ENCODE assay signal across 12 cellular contexts in genomic region chr16:4290236-4290830, GRCh38. TPM values are rescaled to one million over a fixed set of nuclear protein-coding genes. Genes with fewer than 3 reads are reported as not detected.
DNase-seq lines count a peak whose midpoint lies in the region; ATAC-seq and TF ChIP-seq lines count a peak whose summit lies in the region.
"Had no signal": no experiment of that assay in that cellular context is flagged by ENCODE, and none has a peak within 500 bp of the region (broad histone marks: within the 10 kb centered on the region; RNA-seq: fewer than 3 reads in every experiment).

No MANE protein-coding gene starts in this region.

- 60% methylated on average over 6 of the region's 8 CpGs for WGBS in HUES64
- 43% methylated on average over 7 of the region's 8 CpGs for WGBS in mesenchymal stem cell

- ATAC-seq in HG02642 (IDR thresholded peaks at IDR 0.05; ENCODE audit: poor library complexity, unreplicated experiment), result no peak
- ATAC-seq: activated CD8-positive, alpha-beta T cell treated with anti-CD3 and anti-CD28 coated beads for 36 hours had no signal

- no peak overlapping the region for H3K4me2 ChIP-seq in mesenchymal stem cell (ENCODE audit: low read length, poor library complexity, severe bottlenecking)

- no peak overlapping the region for H4K91ac ChIP-seq in mesenchymal stem cell (ENCODE audit: low read length)

- intact Hi-C loops in CD4-positive, alpha-beta memory T cell (cut with micrococcal nuclease), result no loop called here

- H3K79me1 ChIP-seq in mesenchymal stem cell (replicated peaks; ENCODE audit: low read length, poor library complexity, severe bottlenecking), result no peaks in the 10 kb centered on the region

- H3K14ac ChIP-seq in mesenchymal stem cell (ENCODE audit: low read length in 2 of 2), result no peak overlapping the region

- H3K9me3 Mint-ChIP-seq in CD4-positive, alpha-beta memory T cell, result no peaks in the 10 kb centered on the region
- H3K9me3 Mint-ChIP-seq: activated CD8-positive, alpha-beta T cell treated with anti-CD3 and anti-CD28 coated beads for 36 hours; stimulated activated naive CD8-positive, alpha-beta T cell treated with anti-CD3 and anti-CD28 coated beads, Interleukin-15, Interleukin-2, amounts not matched to agents 100 ng/mL and 50 ng/mL, for 24 hours had no signal

- peak overlapping the region; percentile 49 to 83 for H2BK12ac ChIP-seq in mesenchymal stem cell (ENCODE audit: low read length in 2 of 2)

- H3K4ac ChIP-seq in mesenchymal stem cell (ENCODE audit: low read depth in 1 of 2, low read length in 2 of 2), result peak overlapping the region in 1 of 2 experiments; percentile 9

- peak overlapping the region; percentile 56 for H4K8ac ChIP-seq in mesenchymal stem cell (ENCODE audit: low read length)

- H2BK5ac ChIP-seq in mesenchymal stem cell (ENCODE audit: low read depth, low read length, poor library complexity, severe bottlenecking), result no peak overlapping the region

- H3K4me3 ChIP-seq in HUES64 (ENCODE audit: low read length) (no peak overlapping the region), astrocyte of the spinal cord (ENCODE audit: low read depth, low read length) (no peak overlapping the region), mesenchymal stem cell (ENCODE audit: insufficient read depth in 1 of 2, low read depth in 1 of 2, low read length in 2 of 2) (no peak overlapping the region)
- no peak overlapping the region for H3K4me3 ChIP-seq in CD4-positive, alpha-beta memory T cell (ENCODE audit: low read length in 2 of 2)

- H3K36me3 ChIP-seq in HUES64 (ENCODE audit: insufficient read depth, low read length), result no peaks in the 10 kb centered on the region
- H3K36me3 ChIP-seq in mesenchymal stem cell (ENCODE audit: control insufficient read depth in 1 of 2, insufficient read depth in 2 of 2, low read depth in 1 of 2, low read length in 2 of 2), result no peaks in the 10 kb centered on the region
- H3K36me3 ChIP-seq in CD4-positive, alpha-beta memory T cell (ENCODE audit: insufficient read depth, low read length), result no peaks in the 10 kb centered on the region

- peaks cover 3 to 7% of the 10 kb centered on the region in 2 donors for H3K27me3 Mint-ChIP-seq in CD4-positive, alpha-beta memory T cell
- H3K27me3 Mint-ChIP-seq: progenitor cell of endocrine pancreas; stimulated activated naive CD8-positive, alpha-beta T cell treated with anti-CD3 and anti-CD28 coated beads, Interleukin-15, Interleukin-2, amounts not matched to agents 100 ng/mL and 50 ng/mL, for 24 hours had no signal

- H3K27ac ChIP-seq in HUES64 (ENCODE audit: low read depth, low read length) (peak overlapping the region; percentile 34; the same call in 1 of the 2 replicates), mesenchymal stem cell (ENCODE audit: low read length, poor library complexity, severe bottlenecking) (no peak overlapping the region)
- H3K27ac ChIP-seq in CD4-positive, alpha-beta memory T cell (ENCODE audit: low read depth, low read length), result no peak overlapping the region

- H2AFZ ChIP-seq in mesenchymal stem cell (ENCODE audit: low read depth, low read length), result no peak overlapping the region

- H2AK5ac ChIP-seq in mesenchymal stem cell (ENCODE audit: low read length, severe bottlenecking), result no peak overlapping the region

- CTCF ChIA-PET in CD4-positive, alpha-beta memory T cell (lab: Charles Lee; ENCODE audit: partially characterized antibody), result interaction anchor here (0.7 to 9.2 kb wide), 6 partner anchors 18 to 113 kb away, joined by 3 to 161 read pairs (median 4); no protein-coding TSS in a partner anchor

- no peak overlapping the region for H2BK120ac ChIP-seq in mesenchymal stem cell (ENCODE audit: low read depth, low read length)

- peak overlapping the region in 1 of 2 experiments; percentile 13 for H3K18ac ChIP-seq in mesenchymal stem cell (ENCODE audit: low read depth in 1 of 2, low read length in 2 of 2)

- H3K27ac Mint-ChIP-seq in CD4-positive, alpha-beta memory T cell, result peak overlapping the region in 1 of 7 donors; percentile 31
- H3K27ac Mint-ChIP-seq: activated CD8-positive, alpha-beta T cell treated with anti-CD3 and anti-CD28 coated beads for 36 hours; progenitor cell of endocrine pancreas; stimulated activated naive CD8-positive, alpha-beta T cell treated with anti-CD3 and anti-CD28 coated beads, Interleukin-15, Interleukin-2, amounts not matched to agents 100 ng/mL and 50 ng/mL, for 24 hours had no signal

- H3K9ac ChIP-seq in HUES64 (ENCODE audit: low read depth, low read length), result peak overlapping the region; percentile 51; the same call in 1 of the 2 replicates
- H3K9ac ChIP-seq in mesenchymal stem cell (ENCODE audit: low read length), result no peak overlapping the region

- H3K4me3 Mint-ChIP-seq in CD4-positive, alpha-beta memory T cell, result no peak overlapping the region
- H3K4me3 Mint-ChIP-seq: activated CD8-positive, alpha-beta T cell treated with anti-CD3 and anti-CD28 coated beads for 36 hours; stimulated activated naive CD8-positive, alpha-beta T cell treated with anti-CD3 and anti-CD28 coated beads, Interleukin-15, Interleukin-2, amounts not matched to agents 100 ng/mL and 50 ng/mL, for 24 hours had no signal

- peaks cover 2 to 14% (median 7%) of the 10 kb centered on the region in 4 donors for H3K4me1 Mint-ChIP-seq in CD4-positive, alpha-beta memory T cell

- no peaks in the 10 kb centered on the region for H3K36me3 Mint-ChIP-seq in CD4-positive, alpha-beta memory T cell

- H3K27me3 ChIP-seq in HUES64 (ENCODE audit: insufficient read depth, low read length) (no peaks in the 10 kb centered on the region), mesenchymal stem cell (ENCODE audit: control insufficient read depth in 1 of 2, insufficient read depth in 1 of 2, low read length in 2 of 2) (no peaks in the 10 kb centered on the region)
- H3K27me3 ChIP-seq in CD4-positive, alpha-beta memory T cell (ENCODE audit: insufficient read depth, low read length), result no peaks in the 10 kb centered on the region

- POLR2A ChIA-PET in CD4-positive, alpha-beta memory T cell (lab: Charles Lee; ENCODE audit: partially characterized antibody), result no interaction called here

- TF ChIP-seq CTCF in astrocyte of the spinal cord (IDR thresholded peaks at IDR 0.05; ENCODE audit: low read depth, low read length), result peak; percentile 41

- peak; percentile 45 for DNase-seq in COLO668 (lab: John Stamatoyannopoulos, UW; ENCODE audit: unreplicated experiment)
- DNase-seq in astrocyte of the spinal cord (ENCODE audit: low read depth, low spot score), result peak; percentile 33
- peak; percentile 95 for DNase-seq in mesenchymal stem cell
- DNase-seq in stimulated activated naive CD4-positive, alpha-beta T cell (lab: John Stamatoyannopoulos, UW), result no peak
- DNase-seq in NCI-H774 (lab: John Stamatoyannopoulos, UW), result no peak
- no peak for DNase-seq in CD4-positive, alpha-beta memory T cell
- DNase-seq: activated CD8-positive, alpha-beta T cell treated with anti-CD3 and anti-CD28 coated beads for 36 hours; NCI-H2171 treated with DMSO at 0.1 percent for 48 hours had no signal

- no peak overlapping the region for H3K23ac ChIP-seq in mesenchymal stem cell (ENCODE audit: low read length in 2 of 2)

- H3K9me3 ChIP-seq in HUES64 (ENCODE audit: insufficient read depth, low read depth, low read length), result no peaks in the 10 kb centered on the region
- H3K9me3 ChIP-seq in mesenchymal stem cell (ENCODE audit: control insufficient read depth, low read length), result no peaks in the 10 kb centered on the region
- no peaks in the 10 kb centered on the region for H3K9me3 ChIP-seq in CD4-positive, alpha-beta memory T cell (ENCODE audit: control insufficient read depth in 1 of 2, low read length in 2 of 2)

- in situ Hi-C loops in astrocyte of the spinal cord (cut with HindIII; ENCODE audit: low sequenced_read_pairs), result no loop called here

- H2BK15ac ChIP-seq in mesenchymal stem cell (ENCODE audit: low read depth, poor library complexity, severe bottlenecking), result no peak overlapping the region

- H3K4me1 ChIP-seq in HUES64 (ENCODE audit: insufficient read depth, low read length) (peaks cover 19% of the 10 kb centered on the region), mesenchymal stem cell (ENCODE audit: control insufficient read depth, insufficient read depth, low read depth, low read length) (peaks cover 36% of the 10 kb centered on the region)
- H3K4me1 ChIP-seq in CD4-positive, alpha-beta memory T cell (ENCODE audit: insufficient read depth, low read length), result peaks cover 7% of the 10 kb centered on the region

RNA-seq across cellular contexts. Expression of gene TFAP4, which starts 17.5 kb away (rescaled TPM):
- 23.3 TPM for polyA plus RNA-seq in HUES64 (2013, experiment 1 of 2)
- polyA plus RNA-seq in HUES64 (2013, experiment 2 of 2), result 21.4 TPM
- polyA plus RNA-seq in mesenchymal stem cell (2013, experiment 1 of 2), result 6.0 TPM
- polyA plus RNA-seq in mesenchymal stem cell (2013, experiment 2 of 2), result 5.8 TPM
- total RNA-seq in CD4-positive, alpha-beta memory T cell, result 10 to 100 TPM; 25.2 to 27.3 TPM
- polyA plus RNA-seq in CD4-positive, alpha-beta memory T cell, result under 1 TPM; 0.59 to 1.00 TPM

RNA-seq across cellular contexts. Expression of gene GLIS2, which starts 25.5 kb away (rescaled TPM):
- 7.1 TPM for polyA plus RNA-seq in HUES64 (2013, experiment 1 of 2)
- polyA plus RNA-seq in HUES64 (2013, experiment 2 of 2), result 7.9 TPM
- 20.9 TPM for polyA plus RNA-seq in mesenchymal stem cell (2013, experiment 1 of 2)
- polyA plus RNA-seq in mesenchymal stem cell (2013, experiment 2 of 2), result 19.9 TPM
- under 1 TPM in 1 of 2 experiments, not detected in 1; 0.08 TPM for total RNA-seq in CD4-positive, alpha-beta memory T cell
- not detected for polyA plus RNA-seq in CD4-positive, alpha-beta memory T cell

RNA-seq across cellular contexts. Expression of gene SRL, which starts 48.5 kb away (rescaled TPM):
- not detected for polyA plus RNA-seq in HUES64 (2013, experiment 1 of 2)
- 0.32 TPM for polyA plus RNA-seq in HUES64 (2013, experiment 2 of 2)
- not detected for polyA plus RNA-seq in mesenchymal stem cell (2013, experiment 1 of 2)
- polyA plus RNA-seq in mesenchymal stem cell (2013, experiment 2 of 2), result not detected
- not detected for total RNA-seq in CD4-positive, alpha-beta memory T cell
- polyA plus RNA-seq in CD4-positive, alpha-beta memory T cell, result not detected
- total RNA-seq: activated CD8-positive, alpha-beta T cell treated with anti-CD3 and anti-CD28 coated beads for 36 hours; progenitor cell of endocrine pancreas had no signal

Comparison
In these comparisons a context has a peak if more than half of its experiments do, and no peak if none do; other contexts are left out.
1. DNase-seq: peak in COLO668 (single experiment), astrocyte of the spinal cord (single experiment) and mesenchymal stem cell (single experiment); none in stimulated activated naive CD4-positive, alpha-beta T cell (0 of 6), NCI-H774 (single experiment) and CD4-positive, alpha-beta memory T cell (0 of 5).